Comparison of ENCODE assay signal across 17 cellular contexts in genomic region chr4:94480362-94480951, GRCh38. TPM values are rescaled to one million over a fixed set of nuclear protein-coding genes. Genes with fewer than 3 reads are reported as not detected.
DNase-seq lines count a peak whose midpoint lies in the region; ATAC-seq and TF ChIP-seq lines count a peak whose summit lies in the region.
"Had no signal": no experiment of that assay in that cellular context is flagged by ENCODE, and none has a peak within 500 bp of the region (broad histone marks: within the 10 kb centered on the region; RNA-seq: fewer than 3 reads in every experiment).

No MANE protein-coding gene starts in this region.

- no peaks in the 10 kb centered on the region for H3K27me3 ChIP-seq in iPS-20b (ENCODE audit: insufficient read depth, low read length)
- H3K27me3 ChIP-seq in gastrocnemius medialis: no peaks in the 10 kb centered on the region
- no peaks in the 10 kb centered on the region for H3K27me3 ChIP-seq in CD8-positive, alpha-beta T cell (ENCODE audit: insufficient read depth, low read length)
- no peaks in the 10 kb centered on the region for H3K27me3 ChIP-seq in adrenal gland
- H3K27me3 ChIP-seq: colonic mucosa had no signal

- H3K27ac Mint-ChIP-seq in WTC11 (peak overlapping the region; percentile 55), type B pancreatic cell (no peak overlapping the region)
- no peak overlapping the region for H3K27ac Mint-ChIP-seq in CD8-positive, alpha-beta T cell
- H3K27ac Mint-ChIP-seq: activated CD4-positive, alpha-beta T cell treated with anti-CD3 and anti-CD28 coated beads, Interleukin-2, amount 10 ng/mL, durations not matched to agents 24 days and 14 days had no signal

- in situ Hi-C loops in gastrocnemius medialis (cut with MboI; ENCODE audit: low sequenced_read_pairs in 4 of 4): no loop called here

- H3K27me3 Mint-ChIP-seq in WTC11 (ENCODE audit: low read depth): no peaks in the 10 kb centered on the region
- H3K27me3 Mint-ChIP-seq in type B pancreatic cell: no peaks in the 10 kb centered on the region
- H3K27me3 Mint-ChIP-seq in CD8-positive, alpha-beta T cell (ENCODE audit: low read depth): no peaks in the 10 kb centered on the region

- H3K9ac ChIP-seq in iPS-20b (ENCODE audit: low read depth, low read length): 0 out of 2 replicates have a peak overlapping the region, but pooled peaks have one; percentile 11

- no peaks in the 10 kb centered on the region for H3K4me1 ChIP-seq in HEK293 (ENCODE audit: control insufficient read depth, insufficient read depth, low read length)
- peaks cover 22% of the 10 kb centered on the region; the same call in 1 of the 2 replicates for H3K4me1 ChIP-seq in iPS-20b (ENCODE audit: insufficient read depth, low read length)
- peaks cover 75 to 80% of the 10 kb centered on the region in 2 donors for H3K4me1 ChIP-seq in gastrocnemius medialis
- H3K4me1 ChIP-seq in CD8-positive, alpha-beta T cell (ENCODE audit: insufficient read depth, low read length): no peaks in the 10 kb centered on the region
- peaks cover 9 to 50% of the 10 kb centered on the region in 2 donors for H3K4me1 ChIP-seq in adrenal gland (replicated peaks in 1 of 2)

- TF ChIP-seq POLR2A in gastrocnemius medialis (IDR thresholded peaks at IDR 0.05) (no peak), adrenal gland (IDR thresholded peaks at IDR 0.05) (no peak)

- CTCF ChIA-PET in HEK293 (lab: Yijun Ruan, JAX) (interaction anchor here (0.5 kb wide), 1 partner anchor 109 kb away, joined by 3 read pairs; no protein-coding TSS in a partner anchor), WTC11 (lab: Charles Lee) (interaction anchor here (1.1 kb wide), 1 partner anchor 73 kb away, joined by 4 read pairs; no protein-coding TSS in a partner anchor)
- CTCF ChIA-PET in CD8-positive, alpha-beta T cell (lab: Charles Lee): no interaction called here

- H3K36me3 Mint-ChIP-seq in WTC11 (no peaks in the 10 kb centered on the region), type B pancreatic cell (peaks cover 6% of the 10 kb centered on the region)
- peaks cover 2% of the 10 kb centered on the region for H3K36me3 Mint-ChIP-seq in CD8-positive, alpha-beta T cell

- H3K36me3 ChIP-seq in HEK293 (ENCODE audit: control insufficient read depth in 2 of 2, insufficient read depth in 1 of 2, low read length in 2 of 2) (no peaks in the 10 kb centered on the region), iPS-20b (ENCODE audit: insufficient read depth, low read depth, low read length) (no peaks in the 10 kb centered on the region), gastrocnemius medialis (no peaks in the 10 kb centered on the region), adrenal gland (replicated peaks in 1 of 2) (no peaks in the 10 kb centered on the region)
- no peaks in the 10 kb centered on the region for H3K36me3 ChIP-seq in CD8-positive, alpha-beta T cell (ENCODE audit: insufficient read depth, low read length)
- H3K36me3 ChIP-seq: colonic mucosa had no signal

- DNase-seq in WTC11 (ENCODE audit: low spot score) (no peak), gastrocnemius medialis (no peak), type B pancreatic cell (ENCODE audit: extremely low spot score, unreplicated experiment) (no peak), adrenal gland (no peak), iPS-NIHi11 (ENCODE audit: low spot score) (no peak)
- no peak for DNase-seq in CD8-positive, alpha-beta T cell
- DNase-seq: activated CD4-positive, alpha-beta T cell treated with anti-CD3 and anti-CD28 coated beads, Interleukin-2, amount 10 ng/mL, durations not matched to agents 24 days and 14 days; activated CD8-positive, alpha-beta memory T cell treated with anti-CD3 and anti-CD28 coated beads, Interleukin-2, amount 50 U/mL, for 48 hours; activated naive CD4-positive, alpha-beta T cell; colonic mucosa; DMS 273 treated with DMSO at 0.1 percent for 48 hours; GF-D8; NCI-H1105 treated with DMSO at 0.1 percent for 48 hours; PC-9; stimulated activated CD4-positive, alpha-beta T cell treated with anti-CD3 and anti-CD28 coated beads, Interleukin-2, amount 100 ng/mL, for 48 hours had no signal

- H3K9me3 ChIP-seq in HEK293 (ENCODE audit: control insufficient read depth, insufficient read depth, low read depth, low read length): no peaks in the 10 kb centered on the region
- no peaks in the 10 kb centered on the region for H3K9me3 ChIP-seq in iPS-20b (ENCODE audit: insufficient read depth, low read depth, low read length)
- H3K9me3 ChIP-seq in gastrocnemius medialis: no peaks in the 10 kb centered on the region
- no peaks in the 10 kb centered on the region for H3K9me3 ChIP-seq in CD8-positive, alpha-beta T cell (ENCODE audit: low read length)
- H3K9me3 ChIP-seq in adrenal gland (replicated peaks in 1 of 3): no peaks in the 10 kb centered on the region
- H3K9me3 ChIP-seq: colonic mucosa had no signal

- H3K9me3 Mint-ChIP-seq in WTC11: no peaks in the 10 kb centered on the region
- H3K9me3 Mint-ChIP-seq in type B pancreatic cell: no peaks in the 10 kb centered on the region
- H3K9me3 Mint-ChIP-seq in CD8-positive, alpha-beta T cell: no peaks in the 10 kb centered on the region
- H3K9me3 Mint-ChIP-seq: activated CD4-positive, alpha-beta T cell treated with anti-CD3 and anti-CD28 coated beads, Interleukin-2, amount 10 ng/mL, durations not matched to agents 24 days and 14 days had no signal

- H3K4me1 Mint-ChIP-seq in WTC11: peaks cover 40% of the 10 kb centered on the region
- H3K4me1 Mint-ChIP-seq in type B pancreatic cell (ENCODE audit: unreplicated experiment): peaks cover 10% of the 10 kb centered on the region
- H3K4me1 Mint-ChIP-seq in CD8-positive, alpha-beta T cell (ENCODE audit: low read depth): peaks cover 10% of the 10 kb centered on the region

- H3K4me3 Mint-ChIP-seq in WTC11 (no peak overlapping the region), type B pancreatic cell (no peak overlapping the region)
- H3K4me3 Mint-ChIP-seq in CD8-positive, alpha-beta T cell: no peak overlapping the region
- H3K4me3 Mint-ChIP-seq: activated CD4-positive, alpha-beta T cell treated with anti-CD3 and anti-CD28 coated beads, Interleukin-2, amount 10 ng/mL, durations not matched to agents 24 days and 14 days had no signal

- POLR2A ChIA-PET in HEK293 (lab: Yijun Ruan, JAX): no interaction called here
- POLR2A ChIA-PET in WTC11 (lab: Charles Lee): no interaction called here
- POLR2A ChIA-PET in CD8-positive, alpha-beta T cell (lab: Charles Lee): no interaction called here

- H3K27ac ChIP-seq in HEK293 (ENCODE audit: extremely low read depth, low read depth, low read length) (no peak overlapping the region), iPS-20b (ENCODE audit: low read length) (no peak overlapping the region), gastrocnemius medialis (peak overlapping the region; percentile 86 to 99 (median 96)), adrenal gland (no peak overlapping the region)
- H3K27ac ChIP-seq in CD8-positive, alpha-beta T cell (ENCODE audit: low read depth, low read length): no peak overlapping the region
- H3K27ac ChIP-seq: colonic mucosa, PC-9 had no signal

- TF ChIP-seq CTCF in HEK293 (tag by site-specific recombination; IDR thresholded peaks at IDR 0.05): no peak
- no peak for TF ChIP-seq CTCF in WTC11 (IDR thresholded peaks at IDR 0.05)
- TF ChIP-seq CTCF in gastrocnemius medialis (IDR thresholded peaks at IDR 0.05 in 4 of 5, conservative IDR thresholded peaks at IDR 0.05 in 1 of 5): no peak
- no peak for TF ChIP-seq CTCF in type B pancreatic cell (conservative IDR thresholded peaks at IDR 0.05)
- TF ChIP-seq CTCF in CD8-positive, alpha-beta T cell (IDR thresholded peaks at IDR 0.05): no peak
- no peak for TF ChIP-seq CTCF in adrenal gland (IDR thresholded peaks at IDR 0.05)

- H3K4me3 ChIP-seq in HEK293 (ENCODE audit: low read depth, low read length): no peak overlapping the region
- H3K4me3 ChIP-seq in iPS-20b (ENCODE audit: low read length): no peak overlapping the region
- H3K4me3 ChIP-seq in gastrocnemius medialis: no peak overlapping the region
- no peak overlapping the region for H3K4me3 ChIP-seq in CD8-positive, alpha-beta T cell (ENCODE audit: low read depth, low read length)
- no peak overlapping the region for H3K4me3 ChIP-seq in adrenal gland
- H3K4me3 ChIP-seq: colonic mucosa, PC-9 had no signal

- 75 to 95% (median 84%) methylated on average over 2 of the region's 2 CpGs for WGBS in adrenal gland, 4 donors

- ATAC-seq in WTC11: peak; percentile 54
- peak in 1 of 2 donors; percentile 6 for ATAC-seq in gastrocnemius medialis
- ATAC-seq in CD8-positive, alpha-beta T cell: no peak

- intact Hi-C loops in gastrocnemius medialis (cut with DNase I; ENCODE audit: low total_unique reads) (no loop called here), adrenal gland (cut with DNase I) (no loop called here)
- intact Hi-C loops in CD8-positive, alpha-beta T cell (cut with DNase I, micrococcal nuclease): no loop called here

TF ChIP-seq in HEK293, 187 proteins besides CTCF, POLR2A, EP300 and RAD21 (continues in another document):
- TF ChIP-seq GFI1B (tag by site-specific recombination; IDR thresholded peaks at IDR 0.05): no peak
- peak; percentile 26; the same call in 1 of the 2 replicates for TF ChIP-seq ZBTB17 (tag by site-specific recombination; IDR thresholded peaks at IDR 0.05)
- TF ChIP-seq ZNF501 (tag by site-specific recombination; IDR thresholded peaks at IDR 0.05): no peak
- no peak for TF ChIP-seq ZNF785 (tag by site-specific recombination; IDR thresholded peaks at IDR 0.05)

TF ChIP-seq in WTC11, 78 proteins besides CTCF, POLR2A, EP300 and RAD21 (continues in another document):
- TF ChIP-seq TP53 (CRISPR knock-in tag; IDR thresholded peaks at IDR 0.05): no peak
- TF ChIP-seq, protein P1, sequence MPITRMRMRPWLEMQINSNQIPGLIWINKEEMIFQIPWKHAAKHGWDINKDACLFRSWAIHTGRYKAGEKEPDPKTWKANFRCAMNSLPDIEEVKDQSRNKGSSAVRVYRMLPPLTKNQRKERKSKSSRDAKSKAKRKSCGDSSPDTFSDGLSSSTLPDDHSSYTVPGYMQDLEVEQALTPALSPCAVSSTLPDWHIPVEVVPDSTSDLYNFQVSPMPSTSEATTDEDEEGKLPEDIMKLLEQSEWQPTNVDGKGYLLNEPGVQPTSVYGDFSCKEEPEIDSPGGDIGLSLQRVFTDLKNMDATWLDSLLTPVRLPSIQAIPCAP (CRISPR knock-in tag; IDR thresholded peaks at IDR 0.05): no peak
- TF ChIP-seq, protein P2, sequence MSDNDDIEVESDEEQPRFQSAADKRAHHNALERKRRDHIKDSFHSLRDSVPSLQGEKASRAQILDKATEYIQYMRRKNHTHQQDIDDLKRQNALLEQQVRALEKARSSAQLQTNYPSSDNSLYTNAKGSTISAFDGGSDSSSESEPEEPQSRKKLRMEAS (CRISPR knock-in tag; IDR thresholded peaks at IDR 0.05): no peak
- no peak for TF ChIP-seq IRF2 (CRISPR knock-in tag; IDR thresholded peaks at IDR 0.05; ENCODE audit: borderline replicate concordance, low read depth)

RNA-seq across cellular contexts. Expression of gene PDLIM5, which starts 28.7 kb away (rescaled TPM):
- total RNA-seq in WTC11 (2021) (46.3 to 52.0 TPM (median 51.5 TPM) in 3 replicates), gastrocnemius medialis (100 to 1,000 TPM; 473 to 833 (median 673) TPM), type B pancreatic cell (ENCODE audit: low replicate concordance) (76.7 and 118 TPM in 2 replicates), adrenal gland (100 to 1,000 TPM in 3 of 8 donors, 10 to 100 TPM in 5; 53.9 to 150 (median 84.0) TPM)
- total RNA-seq in CD8-positive, alpha-beta T cell: 10 to 100 TPM; 21.6 to 22.9 TPM
- polyA plus RNA-seq in adrenal gland: 10 to 100 TPM; 26.2 to 92.4 (median 28.9) TPM

Comparison
In these comparisons a context has a peak if more than half of its experiments do, and no peak if none do; other contexts are left out.
1. H3K27ac ChIP-seq: peak in gastrocnemius medialis (4 of 4); none in HEK293 (single experiment), iPS-20b (single experiment), CD8-positive, alpha-beta T cell (single experiment) and adrenal gland (0 of 5).